Comparison of ENCODE assay signal across 1 cellular context in genomic region chrX:136819756-136820155, GRCh38. TPM values are rescaled to one million over a fixed set of nuclear protein-coding genes. Genes with fewer than 3 reads are reported as not detected.
"Had no signal": no experiment of that assay in that cellular context is flagged by ENCODE, and none has a peak within 500 bp of the region (broad histone marks: within the 10 kb centered on the region; RNA-seq: fewer than 3 reads in every experiment).

No MANE protein-coding gene starts in this region.

RNA-seq across cellular contexts. Expression of gene ARHGEF6, which starts 39.0 kb away (rescaled TPM):
- total RNA-seq: HT-29 had no signal
